Comparison of ENCODE assay signal across 8 cellular contexts in genomic region chr2:164737612-164738081, GRCh38.
DNase-seq lines count a peak whose midpoint lies in the region; TF ChIP-seq lines count a peak whose summit lies in the region.

No MANE protein-coding gene starts in this region.

- H3K27me3 ChIP-seq in OCI-LY1 (ENCODE audit: insufficient read depth, low read length), result no peaks in the 10 kb centered on the region
- no peaks in the 10 kb centered on the region for H3K27me3 ChIP-seq in subcutaneous abdominal adipose tissue (ENCODE audit: control insufficient read depth in 5 of 5, insufficient read depth in 4 of 5, low read length in 5 of 5)

- peaks cover 4% of the 10 kb centered on the region for H3K36me3 Mint-ChIP-seq in IgD-negative memory B cell

- peak overlapping the region in 1 of 4 donors; percentile 6 for H3K4me3 Mint-ChIP-seq in IgD-negative memory B cell

- H3K4me2 ChIP-seq in OCI-LY1 (ENCODE audit: low read length), result no peak overlapping the region

- H3K9me3 ChIP-seq in OCI-LY1 (ENCODE audit: low read length) (no peaks in the 10 kb centered on the region), subcutaneous abdominal adipose tissue (ENCODE audit: control insufficient read depth in 5 of 5, low read length in 5 of 5) (no peaks in the 10 kb centered on the region)

- no peak overlapping the region for H2AFZ ChIP-seq in OCI-LY1 (ENCODE audit: low read length)

- no peaks in the 10 kb centered on the region for H3K79me2 ChIP-seq in OCI-LY1 (ENCODE audit: insufficient read depth, low read length)

- peaks cover 52 to 56% (median 54%) of the 10 kb centered on the region in 3 donors for H3K4me1 Mint-ChIP-seq in IgD-negative memory B cell

- DNase-seq in DMS53 treated with DMSO at 0.1 percent for 48 hours (lab: John Stamatoyannopoulos, UW; ENCODE audit: unreplicated experiment) (peak; percentile 93), GM20000 (ENCODE audit: low spot score) (peak; percentile 39), cerebellum (ENCODE audit: low spot score) (peak; percentile 4), kidney tubule cell (ENCODE audit: low spot score) (peak; percentile 85), mesenteric fat pad (ENCODE audit: low spot score) (no peak)

- no peaks in the 10 kb centered on the region for H3K4me1 ChIP-seq in OCI-LY1 (ENCODE audit: insufficient read depth, low read length, severe bottlenecking)
- peaks cover 0 to 16% (median 9%) of the 10 kb centered on the region in 5 donors for H3K4me1 ChIP-seq in subcutaneous abdominal adipose tissue (ENCODE audit: control insufficient read depth in 5 of 5, insufficient read depth in 5 of 5, low read length in 5 of 5)

- H3K9me2 ChIP-seq in OCI-LY1 (ENCODE audit: low read depth, low read length), result no peaks in the 10 kb centered on the region

- H3F3A ChIP-seq in OCI-LY1 (ENCODE audit: insufficient read depth, low read length), result no peaks in the 10 kb centered on the region

- H4K20me1 ChIP-seq in OCI-LY1 (ENCODE audit: insufficient read depth, low read length), result no peaks in the 10 kb centered on the region

- H3K36me3 ChIP-seq in OCI-LY1 (ENCODE audit: insufficient read depth, low read length) (no peaks in the 10 kb centered on the region), subcutaneous abdominal adipose tissue (ENCODE audit: control insufficient read depth in 5 of 5, insufficient read depth in 5 of 5, low read length in 5 of 5) (peaks cover 0 to 3% (median under 1%) of the 10 kb centered on the region in 5 donors)

- peak; percentile 42 for TF ChIP-seq CTCF in GM20000 (IDR thresholded peaks at IDR 0.05; ENCODE audit: extremely low read depth, missing control alignments)
- peak; percentile 77 for TF ChIP-seq CTCF in OCI-LY1 (IDR thresholded peaks at IDR 0.05; ENCODE audit: low read length)

- H3K9ac ChIP-seq in OCI-LY1 (ENCODE audit: low read length), result no peak overlapping the region
- peak overlapping the region in 2 of 5 donors; percentile 24 to 35 for H3K9ac ChIP-seq in subcutaneous abdominal adipose tissue (ENCODE audit: low read length in 5 of 5)

- H3K4me3 ChIP-seq in OCI-LY1 (ENCODE audit: low read depth, low read length, poor library complexity, severe bottlenecking), result no peak overlapping the region
- H3K4me3 ChIP-seq in subcutaneous abdominal adipose tissue (ENCODE audit: low read depth in 1 of 5, low read length in 5 of 5), result no peak overlapping the region

- H3K27ac ChIP-seq in OCI-LY1 (ENCODE audit: low read depth, low read length, poor library complexity, severe bottlenecking), result no peak overlapping the region
- H3K27ac ChIP-seq in subcutaneous abdominal adipose tissue (ENCODE audit: low read depth, low read length), result peak overlapping the region; percentile 28

- no peaks in the 10 kb centered on the region for H3K27me3 Mint-ChIP-seq in IgD-negative memory B cell

- no peaks in the 10 kb centered on the region for H3K9me3 Mint-ChIP-seq in IgD-negative memory B cell

- H3K27ac Mint-ChIP-seq in IgD-negative memory B cell, result peak overlapping the region; percentile 3 to 39 (median 34)
